8 cellular contexts compared by ENCODE assay signal in the genomic region with DNA sequence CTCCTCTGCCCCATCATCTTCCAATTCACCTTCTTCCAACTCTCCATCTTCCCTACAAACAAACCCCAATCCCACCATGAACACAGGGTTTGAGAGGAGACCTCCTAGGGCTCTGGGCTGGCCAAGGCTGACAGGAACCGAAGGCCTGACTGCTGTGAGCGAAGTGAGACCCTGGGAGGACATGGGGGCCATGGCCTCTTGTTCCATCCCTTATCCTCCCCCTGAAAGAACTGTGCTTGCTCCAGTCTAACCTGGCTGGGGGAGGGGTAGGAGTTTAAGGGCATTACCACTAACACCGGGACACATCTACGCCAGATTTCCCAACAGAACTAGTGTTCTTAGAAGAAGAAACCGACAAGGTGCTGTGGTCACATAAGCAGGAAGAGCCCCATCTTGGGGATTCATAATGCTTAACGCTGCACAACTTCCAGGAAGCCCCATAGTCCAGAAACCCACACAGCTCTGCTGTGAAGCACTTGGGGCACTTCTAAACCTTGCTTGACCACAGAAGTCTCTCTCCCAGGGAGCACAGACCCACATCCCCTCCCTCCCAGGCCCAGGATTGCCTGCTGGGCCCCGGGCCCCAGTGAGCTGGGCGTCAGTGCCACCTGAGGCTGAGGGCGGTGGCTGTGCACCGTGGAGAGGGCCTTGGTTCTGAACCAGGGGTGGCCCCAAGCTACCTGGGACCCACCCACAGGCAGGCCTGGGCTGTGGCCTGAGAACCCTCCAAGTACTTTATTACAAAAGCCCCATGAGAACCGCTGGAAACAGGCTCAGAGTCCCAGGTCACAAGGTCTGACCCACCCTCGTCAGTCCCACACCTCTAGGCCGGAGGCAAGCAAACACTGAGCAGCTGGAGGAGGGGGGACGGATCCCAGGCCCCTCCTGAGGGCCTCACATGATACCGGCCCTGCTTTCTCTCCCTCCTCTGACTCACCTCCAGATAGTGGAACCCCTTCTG. TPM values are rescaled to one million over a fixed set of nuclear protein-coding genes. Genes with fewer than 3 reads are reported as not detected.
DNase-seq lines count a peak whose midpoint lies in the region; ATAC-seq and TF ChIP-seq lines count a peak whose summit lies in the region.

No MANE protein-coding gene starts in this region.

- H4K8ac ChIP-seq in mesendoderm (ENCODE audit: low read depth, low read length): no peak overlapping the region

- H2BK15ac ChIP-seq in mesendoderm (replicated peaks; ENCODE audit: low read depth): no peak overlapping the region

- H3K18ac ChIP-seq in mesendoderm (ENCODE audit: low read length): no peak overlapping the region

- peaks cover 42% of the 10 kb centered on the region for H3K36me3 Mint-ChIP-seq in nephron progenitor cell (ENCODE audit: low read depth)

- no peaks in the 10 kb centered on the region for H3K9me3 Mint-ChIP-seq in nephron progenitor cell

- 44 to 53% methylated on average over 8 to 13 of the region's 15 CpGs for WGBS in body of pancreas, 2 donors
- no CpG with 5 or more reads among the region's 15 CpGs for WGBS in mesendoderm (ENCODE audit: extremely low coverage, insufficient coverage, low lambda C conversion rate)

- H3K27ac ChIP-seq in A673 (ENCODE audit: low read depth, low read length, poor library complexity, severe bottlenecking) (peak overlapping the region; percentile 40), body of pancreas (peak overlapping the region; percentile 84 to 95 (median 92)), mesendoderm (ENCODE audit: low read depth, low read length) (no peak overlapping the region)

- CTCF ChIA-PET in A673 (lab: Charles Lee): no interaction called here
- CTCF ChIA-PET in HEK293T (lab: Yijun Ruan, JAX): no interaction called here

- H3K27me3 Mint-ChIP-seq in nephron progenitor cell (ENCODE audit: low read depth, poor library complexity): no peaks in the 10 kb centered on the region

- H3K9me3 ChIP-seq in A673 (ENCODE audit: low read depth, low read length, poor library complexity, severe bottlenecking) (no peaks in the 10 kb centered on the region), body of pancreas (no peaks in the 10 kb centered on the region)

- no peak overlapping the region for H3K56ac ChIP-seq in mesendoderm (ENCODE audit: low read length)

- H3K4ac ChIP-seq in mesendoderm (ENCODE audit: low read depth, low read length): no peak overlapping the region

- H3K4me1 ChIP-seq in A673 (ENCODE audit: insufficient read depth, low read length, poor library complexity, severe bottlenecking): peaks cover 17% of the 10 kb centered on the region
- H3K4me1 ChIP-seq in body of pancreas: peaks cover 69% of the 10 kb centered on the region
- no peaks in the 10 kb centered on the region for H3K4me1 ChIP-seq in mesendoderm (ENCODE audit: control insufficient read depth, low read depth, low read length)

- intact Hi-C loops in A673 (cut with micrococcal nuclease; ENCODE audit: unreplicated experiment): no loop called here
- intact Hi-C loops in body of pancreas (cut with DNase I): no loop called here

- H3K27me3 ChIP-seq in A673 (replicated peaks; ENCODE audit: insufficient read depth, low read depth, low read length, poor library complexity) (no peaks in the 10 kb centered on the region), body of pancreas (no peaks in the 10 kb centered on the region), mesendoderm (ENCODE audit: insufficient read depth, low read length, poor library complexity) (no peaks in the 10 kb centered on the region)

- TF ChIP-seq CTCF in A673 (conservative IDR thresholded peaks at IDR 0.05; ENCODE audit: low read depth, low read length): no peak
- no peak for TF ChIP-seq CTCF in body of pancreas (IDR thresholded peaks at IDR 0.05)
- no peak for TF ChIP-seq CTCF in nephron progenitor cell (IDR thresholded peaks at IDR 0.05)

- no peak overlapping the region for H4K5ac ChIP-seq in mesendoderm (ENCODE audit: low read length)

- no peak overlapping the region for H3K4me3 ChIP-seq in A673 (ENCODE audit: low read depth, low read length, poor library complexity, severe bottlenecking)
- no peak overlapping the region for H3K4me3 ChIP-seq in body of pancreas
- no peak overlapping the region for H3K4me3 ChIP-seq in mesendoderm (ENCODE audit: low read length)

- BruUV-seq in A673 (replicated peaks; lab: Mats Ljungman, UMichigan): no TSS peak

- H3K4me2 ChIP-seq in mesendoderm (ENCODE audit: low read length): no peak overlapping the region

- no peak overlapping the region for H2BK120ac ChIP-seq in mesendoderm (ENCODE audit: low read depth, low read length)

- H3K4me3 Mint-ChIP-seq in nephron progenitor cell: peak overlapping the region; percentile 30

- H3K79me2 ChIP-seq in mesendoderm (ENCODE audit: control insufficient read depth, insufficient read depth, low read length): peaks cover 40% of the 10 kb centered on the region

- peak overlapping the region; percentile 98 for H3K27ac Mint-ChIP-seq in nephron progenitor cell

- peaks cover 10% of the 10 kb centered on the region for H3K79me1 ChIP-seq in mesendoderm (ENCODE audit: low read length)

- peak in 1 of 3 donors; percentile 10 for TF ChIP-seq POLR2A in body of pancreas (IDR thresholded peaks at IDR 0.05)

- no peak overlapping the region for H2BK5ac ChIP-seq in mesendoderm (ENCODE audit: low read length)

- H2AK5ac ChIP-seq in mesendoderm (ENCODE audit: low read length): no peak overlapping the region

- H3K23ac ChIP-seq in mesendoderm (ENCODE audit: low read length): no peak overlapping the region

- DNase-seq in A673 (ENCODE audit: low spot score) (no peak), MV-4-11 (lab: John Stamatoyannopoulos, UW) (peak; percentile 98), body of pancreas (peak; percentile 42 to 85 (median 66)), nephron progenitor cell (no peak), mesendoderm (no peak), HEK293T (ENCODE audit: extremely low spot score) (no peak)

- no peak overlapping the region for H3K9ac ChIP-seq in mesendoderm (ENCODE audit: low read length)

- ATAC-seq in body of pancreas: peak; percentile 25
- ATAC-seq in GM19395 (IDR thresholded peaks at IDR 0.05; ENCODE audit: unreplicated experiment): no peak
- no peak for ATAC-seq in HG02623 (IDR thresholded peaks at IDR 0.05; ENCODE audit: unreplicated experiment)

- POLR2A ChIA-PET in A673 (lab: Charles Lee; ENCODE audit: low non-redundant PET) (no interaction called here), HEK293T (lab: Yijun Ruan, JAX) (interaction anchor here (3.6 kb wide), 1 partner anchor 19 kb away, joined by 12 read pairs; the partner anchor contains the start of gene ZC3H4)

- peaks cover 83% of the 10 kb centered on the region for H3K4me1 Mint-ChIP-seq in nephron progenitor cell

- H3K36me3 ChIP-seq in A673 (ENCODE audit: insufficient read depth, low read length, poor library complexity, severe bottlenecking) (peaks cover 39% of the 10 kb centered on the region), body of pancreas (replicated peaks in 1 of 2; ENCODE audit: insufficient read depth in 1 of 2, low read depth in 2 of 2) (peaks cover 2 to 6% of the 10 kb centered on the region in 2 donors), mesendoderm (ENCODE audit: control insufficient read depth, insufficient read depth, low read length) (peaks cover 4% of the 10 kb centered on the region)

TF ChIP-seq in HEK293T, 16 proteins besides CTCF, POLR2A, EP300 and RAD21:
- TF ChIP-seq L3MBTL2 (conservative IDR thresholded peaks at IDR 0.05): no peak

RNA-seq across cellular contexts. Expression of gene ZC3H4, which starts 18.7 kb away (rescaled TPM):
- total RNA-seq in A673 (2021) (94.4 and 94.8 TPM in 2 replicates), body of pancreas (10 to 100 TPM; 18.9 to 34.3 TPM)
- 40.0 TPM for polyA plus RNA-seq in mesendoderm (2013, experiment 1 of 2)
- 40.7 TPM for polyA plus RNA-seq in mesendoderm (2013, experiment 2 of 2)

RNA-seq across cellular contexts. Expression of gene SAE1, which starts 35.8 kb away (rescaled TPM):
- total RNA-seq in A673 (2021) (302 and 314 TPM in 2 replicates), body of pancreas (10 to 100 TPM; 14.5 to 21.5 TPM)
- 240 TPM for polyA plus RNA-seq in mesendoderm (2013, experiment 1 of 2)
- 241 TPM for polyA plus RNA-seq in mesendoderm (2013, experiment 2 of 2)

RNA-seq across cellular contexts. Expression of gene TMEM160, which starts 46.4 kb away (rescaled TPM):
- total RNA-seq in A673 (2021) (30.1 and 41.8 TPM in 2 replicates), body of pancreas (10 to 100 TPM; 31.3 to 37.6 TPM)
- 40.2 TPM for polyA plus RNA-seq in mesendoderm (2013, experiment 1 of 2)
- polyA plus RNA-seq in mesendoderm (2013, experiment 2 of 2): 43.4 TPM

Comparison
In these comparisons a context has a peak if more than half of its experiments do, and no peak if none do; other contexts are left out.
1. DNase-seq: peak in MV-4-11 (single experiment) and body of pancreas (4 of 4); none in A673 (single experiment), nephron progenitor cell (single experiment), mesendoderm (single experiment) and HEK293T (single experiment).
2. RNA of gene SAE1, which starts 35.8 kb away (total RNA-seq): 302 to 314 TPM in A673; 14.5 to 21.5 TPM in body of pancreas; every median in the first group is over 10 times any median in the second.